ENCODE assay signal across 13 cellular contexts in the genomic region with DNA sequence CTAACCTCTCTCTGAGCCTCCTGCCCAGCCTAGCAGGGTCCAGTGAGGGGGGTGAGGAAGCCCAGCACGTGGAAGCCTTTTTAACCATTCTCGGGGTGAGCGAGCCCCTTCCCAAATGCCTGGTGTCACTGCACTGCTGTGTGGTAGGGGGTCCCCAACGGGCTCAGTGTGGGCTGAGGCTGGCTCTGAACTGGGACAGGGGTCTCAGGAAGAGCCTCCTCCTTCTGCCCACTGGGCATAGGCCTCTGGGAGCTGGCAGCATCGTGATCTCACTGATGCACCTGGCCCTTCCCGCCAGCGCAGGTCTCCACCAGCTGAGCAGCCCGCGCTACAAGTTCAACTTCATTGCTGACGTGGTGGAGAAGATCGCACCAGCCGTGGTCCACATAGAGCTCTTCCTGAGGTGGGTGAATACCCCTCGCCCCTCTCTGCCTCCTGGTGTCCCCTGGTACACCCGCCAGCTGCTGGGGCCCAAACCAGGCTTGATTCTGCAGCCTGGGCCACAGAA. TPM values are rescaled to one million over a fixed set of nuclear protein-coding genes. Genes with fewer than 3 reads are reported as not detected.
DNase-seq lines count a peak whose midpoint lies in the region; ATAC-seq and TF ChIP-seq lines count a peak whose summit lies in the region.
"Had no signal": no experiment of that assay in that cellular context is flagged by ENCODE, and none has a peak within 500 bp of the region (broad histone marks: within the 10 kb centered on the region; RNA-seq: fewer than 3 reads in every experiment).

No MANE protein-coding gene starts in this region.

- intact Hi-C loops in esophagus muscularis mucosa (cut with DNase I) (no loop called here), left ventricle myocardium superior (cut with micrococcal nuclease) (no loop called here), ovary (cut with DNase I) (no loop called here), aorta (cut with DNase I) (no loop called here)

- H3K27ac ChIP-seq in esophagus muscularis mucosa (replicated peaks in 1 of 4) (peak overlapping the region; percentile 34 to 64 (median 50)), ovary (peak overlapping the region; percentile 43 to 73), aorta (ENCODE audit: low read depth in 1 of 2, low read length in 2 of 2) (no peak overlapping the region)
- H3K27ac ChIP-seq: PC-9 had no signal

- TF ChIP-seq POLR2A in esophagus muscularis mucosa (IDR thresholded peaks at IDR 0.05; ENCODE audit: low read depth): no peak
- no peak for TF ChIP-seq POLR2A in ovary (IDR thresholded peaks at IDR 0.05)

- TF ChIP-seq CTCF in esophagus muscularis mucosa (IDR thresholded peaks at IDR 0.05) (no peak), ovary (IDR thresholded peaks at IDR 0.05) (no peak)

- ATAC-seq in left ventricle myocardium superior: no peak
- no peak for ATAC-seq in aorta (ENCODE audit: low FRiP score)
- ATAC-seq in GM21576 (IDR thresholded peaks at IDR 0.05; ENCODE audit: unreplicated experiment): no peak

- H3K27me3 ChIP-seq in esophagus muscularis mucosa (no peaks in the 10 kb centered on the region), ovary (no peaks in the 10 kb centered on the region), aorta (ENCODE audit: control insufficient read depth in 1 of 2, insufficient read depth in 2 of 2, low read length in 1 of 2) (no peaks in the 10 kb centered on the region)
- H3K27me3 ChIP-seq: BE2C had no signal

- 90% methylated on average over 14 of the region's 14 CpGs for WGBS in esophagus muscularis mucosa
- WGBS in ovary, 3 donors: 87 to 94% (median 92%) methylated on average over 14 of the region's 14 CpGs
- WGBS in aorta, 2 donors: 90 to 92% methylated on average over 14 of the region's 14 CpGs

- DNase-seq in esophagus muscularis mucosa (ENCODE audit: extremely low spot score): no peak
- DNase-seq in left ventricle myocardium superior: peak; percentile 28
- DNase-seq in ovary: peak in 1 of 5 donors; percentile 29
- DNase-seq in aorta: peak; percentile 32 to 66
- DNase-seq in 8988T: no peak
- DNase-seq in NCI-H1092 treated with DMSO at 0.1 percent for 48 hours (lab: John Stamatoyannopoulos, UW): no peak
- DNase-seq: GF-D8, GOT3, NCI-H774, PC-9, SHP77 had no signal

- H3K9me3 ChIP-seq in esophagus muscularis mucosa (no peaks in the 10 kb centered on the region), ovary (no peaks in the 10 kb centered on the region), aorta (ENCODE audit: control insufficient read depth, low read length) (no peaks in the 10 kb centered on the region)
- H3K9me3 ChIP-seq: BE2C had no signal

- H3K36me3 ChIP-seq in esophagus muscularis mucosa (peaks cover 0 to 10% (median 5%) of the 10 kb centered on the region in 4 donors), ovary (no peaks in the 10 kb centered on the region), aorta (ENCODE audit: control insufficient read depth in 1 of 2, insufficient read depth in 2 of 2, low read length in 1 of 2) (no peaks in the 10 kb centered on the region)
- H3K36me3 ChIP-seq: BE2C had no signal

- no peak overlapping the region for H3K4me3 ChIP-seq in esophagus muscularis mucosa
- no peak overlapping the region for H3K4me3 ChIP-seq in ovary
- no peak overlapping the region for H3K4me3 ChIP-seq in aorta (ENCODE audit: low read length in 2 of 2)
- H3K4me3 ChIP-seq: PC-9 had no signal

- TF ChIP-seq EP300 in esophagus muscularis mucosa (IDR thresholded peaks at IDR 0.05) (no peak), ovary (IDR thresholded peaks at IDR 0.05) (no peak)

- H3K4me1 ChIP-seq in esophagus muscularis mucosa: peaks cover 27 to 82% (median 64%) of the 10 kb centered on the region in 4 donors
- peaks cover 20% of the 10 kb centered on the region for H3K4me1 ChIP-seq in ovary (ENCODE audit: insufficient read depth)
- H3K4me1 ChIP-seq in aorta (ENCODE audit: control insufficient read depth in 1 of 2, insufficient read depth in 2 of 2, low read length in 2 of 2): no peaks in the 10 kb centered on the region

RNA-seq across cellular contexts. Expression of gene HTRA3, which starts 12.6 kb away (rescaled TPM):
- 10 to 100 TPM; 56.1 to 82.2 (median 67.2) TPM for total RNA-seq in esophagus muscularis mucosa
- total RNA-seq in left ventricle myocardium superior: 95.6 TPM
- total RNA-seq in ovary: 100 to 1,000 TPM in 1 of 7 donors, 10 to 100 TPM in 6; 36.2 to 160 (median 62.3) TPM
- 100 to 1,000 TPM; 122 to 163 TPM for polyA plus RNA-seq in ovary
- 100 to 1,000 TPM in 1 of 2 donors, 10 to 100 TPM in 1; 31.8 to 129 TPM for total RNA-seq in aorta
- polyA plus RNA-seq in aorta: 1 to 10 TPM; 1.1 to 5.2 TPM

Comparison
In these comparisons a context has a peak if more than half of its experiments do, and no peak if none do; other contexts are left out.
1. DNase-seq: peak in left ventricle myocardium superior (single experiment) and aorta (2 of 2); none in esophagus muscularis mucosa (single experiment), 8988T (single experiment) and NCI-H1092 treated with DMSO at 0.1 percent for 48 hours (single experiment).
2. H3K27ac ChIP-seq: peak in esophagus muscularis mucosa (4 of 4) and ovary (2 of 2); none in aorta (0 of 2).